In the genomic region with DNA sequence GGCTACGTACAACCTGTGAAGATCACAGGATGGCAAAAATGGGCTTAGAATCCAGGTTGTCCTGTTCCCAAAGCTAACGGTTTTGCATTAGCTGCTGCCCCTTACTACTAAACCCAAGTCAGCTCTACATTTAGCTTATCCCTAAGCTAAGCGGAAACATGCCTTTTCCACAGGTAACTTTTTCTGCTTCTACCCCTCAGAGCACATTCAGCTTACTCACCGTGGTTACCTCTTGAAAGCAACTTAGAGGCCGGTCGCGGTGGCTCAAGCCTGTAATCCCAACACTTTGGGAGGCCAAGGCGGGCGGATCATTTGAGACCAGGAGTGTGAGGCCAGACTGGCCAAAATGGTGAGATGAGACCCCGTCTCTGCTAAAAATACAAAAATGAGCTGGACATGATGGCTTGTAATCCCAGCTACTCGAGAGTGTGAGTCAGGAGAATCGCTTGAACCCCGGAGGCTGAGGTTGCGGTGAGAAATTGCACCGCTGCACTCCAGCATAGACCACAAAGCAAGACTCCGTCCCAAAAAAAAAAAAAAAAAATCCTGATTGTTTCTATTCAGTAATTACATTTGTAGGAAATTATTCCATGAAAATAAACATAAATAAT, we compare ENCODE assay signal across 1 cellular context.
A peak's percentile ranks its signal among the peaks of the same experiment; 100 is the strongest.
TF ChIP-seq lines count a peak whose summit lies in the region.

No MANE protein-coding gene starts in this region.

TF ChIP-seq in HepG2, 621 proteins besides CTCF, POLR2A, EP300 and RAD21 (continued from another document and continues in another):
- TF ChIP-seq, protein P1, sequence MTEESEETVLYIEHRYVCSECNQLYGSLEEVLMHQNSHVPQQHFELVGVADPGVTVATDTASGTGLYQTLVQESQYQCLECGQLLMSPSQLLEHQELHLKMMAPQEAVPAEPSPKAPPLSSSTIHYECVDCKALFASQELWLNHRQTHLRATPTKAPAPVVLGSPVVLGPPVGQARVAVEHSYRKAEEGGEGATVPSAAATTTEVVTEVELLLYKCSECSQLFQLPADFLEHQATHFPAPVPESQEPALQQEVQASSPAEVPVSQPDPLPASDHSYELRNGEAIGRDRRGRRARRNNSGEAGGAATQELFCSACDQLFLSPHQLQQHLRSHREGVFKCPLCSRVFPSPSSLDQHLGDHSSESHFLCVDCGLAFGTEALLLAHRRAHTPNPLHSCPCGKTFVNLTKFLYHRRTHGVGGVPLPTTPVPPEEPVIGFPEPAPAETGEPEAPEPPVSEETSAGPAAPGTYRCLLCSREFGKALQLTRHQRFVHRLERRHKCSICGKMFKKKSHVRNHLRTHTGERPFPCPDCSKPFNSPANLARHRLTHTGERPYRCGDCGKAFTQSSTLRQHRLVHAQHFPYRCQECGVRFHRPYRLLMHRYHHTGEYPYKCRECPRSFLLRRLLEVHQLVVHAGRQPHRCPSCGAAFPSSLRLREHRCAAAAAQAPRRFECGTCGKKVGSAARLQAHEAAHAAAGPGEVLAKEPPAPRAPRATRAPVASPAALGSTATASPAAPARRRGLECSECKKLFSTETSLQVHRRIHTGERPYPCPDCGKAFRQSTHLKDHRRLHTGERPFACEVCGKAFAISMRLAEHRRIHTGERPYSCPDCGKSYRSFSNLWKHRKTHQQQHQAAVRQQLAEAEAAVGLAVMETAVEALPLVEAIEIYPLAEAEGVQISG (CRISPR knock-in tag; IDR thresholded peaks at IDR 0.05), result no peak
- TF ChIP-seq, protein P2, sequence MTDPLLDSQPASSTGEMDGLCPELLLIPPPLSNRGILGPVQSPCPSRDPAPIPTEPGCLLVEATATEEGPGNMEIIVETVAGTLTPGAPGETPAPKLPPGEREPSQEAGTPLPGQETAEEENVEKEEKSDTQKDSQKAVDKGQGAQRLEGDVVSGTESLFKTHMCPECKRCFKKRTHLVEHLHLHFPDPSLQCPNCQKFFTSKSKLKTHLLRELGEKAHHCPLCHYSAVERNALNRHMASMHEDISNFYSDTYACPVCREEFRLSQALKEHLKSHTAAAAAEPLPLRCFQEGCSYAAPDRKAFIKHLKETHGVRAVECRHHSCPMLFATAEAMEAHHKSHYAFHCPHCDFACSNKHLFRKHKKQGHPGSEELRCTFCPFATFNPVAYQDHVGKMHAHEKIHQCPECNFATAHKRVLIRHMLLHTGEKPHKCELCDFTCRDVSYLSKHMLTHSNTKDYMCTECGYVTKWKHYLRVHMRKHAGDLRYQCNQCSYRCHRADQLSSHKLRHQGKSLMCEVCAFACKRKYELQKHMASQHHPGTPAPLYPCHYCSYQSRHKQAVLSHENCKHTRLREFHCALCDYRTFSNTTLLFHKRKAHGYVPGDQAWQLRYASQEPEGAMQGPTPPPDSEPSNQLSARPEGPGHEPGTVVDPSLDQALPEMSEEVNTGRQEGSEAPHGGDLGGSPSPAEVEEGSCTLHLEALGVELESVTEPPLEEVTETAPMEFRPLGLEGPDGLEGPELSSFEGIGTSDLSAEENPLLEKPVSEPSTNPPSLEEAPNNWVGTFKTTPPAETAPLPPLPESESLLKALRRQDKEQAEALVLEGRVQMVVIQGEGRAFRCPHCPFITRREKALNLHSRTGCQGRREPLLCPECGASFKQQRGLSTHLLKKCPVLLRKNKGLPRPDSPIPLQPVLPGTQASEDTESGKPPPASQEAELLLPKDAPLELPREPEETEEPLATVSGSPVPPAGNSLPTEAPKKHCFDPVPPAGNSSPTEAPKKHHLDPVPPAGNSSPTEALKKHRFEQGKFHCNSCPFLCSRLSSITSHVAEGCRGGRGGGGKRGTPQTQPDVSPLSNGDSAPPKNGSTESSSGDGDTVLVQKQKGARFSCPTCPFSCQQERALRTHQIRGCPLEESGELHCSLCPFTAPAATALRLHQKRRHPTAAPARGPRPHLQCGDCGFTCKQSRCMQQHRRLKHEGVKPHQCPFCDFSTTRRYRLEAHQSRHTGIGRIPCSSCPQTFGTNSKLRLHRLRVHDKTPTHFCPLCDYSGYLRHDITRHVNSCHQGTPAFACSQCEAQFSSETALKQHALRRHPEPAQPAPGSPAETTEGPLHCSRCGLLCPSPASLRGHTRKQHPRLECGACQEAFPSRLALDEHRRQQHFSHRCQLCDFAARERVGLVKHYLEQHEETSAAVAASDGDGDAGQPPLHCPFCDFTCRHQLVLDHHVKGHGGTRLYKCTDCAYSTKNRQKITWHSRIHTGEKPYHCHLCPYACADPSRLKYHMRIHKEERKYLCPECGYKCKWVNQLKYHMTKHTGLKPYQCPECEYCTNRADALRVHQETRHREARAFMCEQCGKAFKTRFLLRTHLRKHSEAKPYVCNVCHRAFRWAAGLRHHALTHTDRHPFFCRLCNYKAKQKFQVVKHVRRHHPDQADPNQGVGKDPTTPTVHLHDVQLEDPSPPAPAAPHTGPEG (CRISPR knock-in tag; IDR thresholded peaks at IDR 0.05), result no peak
- no peak for TF ChIP-seq ATAD3A (CRISPR knock-in tag; IDR thresholded peaks at IDR 0.05)
- no peak for TF ChIP-seq SMARCE1 (IDR thresholded peaks at IDR 0.05; ENCODE audit: borderline replicate concordance)
- TF ChIP-seq, protein P3, sequence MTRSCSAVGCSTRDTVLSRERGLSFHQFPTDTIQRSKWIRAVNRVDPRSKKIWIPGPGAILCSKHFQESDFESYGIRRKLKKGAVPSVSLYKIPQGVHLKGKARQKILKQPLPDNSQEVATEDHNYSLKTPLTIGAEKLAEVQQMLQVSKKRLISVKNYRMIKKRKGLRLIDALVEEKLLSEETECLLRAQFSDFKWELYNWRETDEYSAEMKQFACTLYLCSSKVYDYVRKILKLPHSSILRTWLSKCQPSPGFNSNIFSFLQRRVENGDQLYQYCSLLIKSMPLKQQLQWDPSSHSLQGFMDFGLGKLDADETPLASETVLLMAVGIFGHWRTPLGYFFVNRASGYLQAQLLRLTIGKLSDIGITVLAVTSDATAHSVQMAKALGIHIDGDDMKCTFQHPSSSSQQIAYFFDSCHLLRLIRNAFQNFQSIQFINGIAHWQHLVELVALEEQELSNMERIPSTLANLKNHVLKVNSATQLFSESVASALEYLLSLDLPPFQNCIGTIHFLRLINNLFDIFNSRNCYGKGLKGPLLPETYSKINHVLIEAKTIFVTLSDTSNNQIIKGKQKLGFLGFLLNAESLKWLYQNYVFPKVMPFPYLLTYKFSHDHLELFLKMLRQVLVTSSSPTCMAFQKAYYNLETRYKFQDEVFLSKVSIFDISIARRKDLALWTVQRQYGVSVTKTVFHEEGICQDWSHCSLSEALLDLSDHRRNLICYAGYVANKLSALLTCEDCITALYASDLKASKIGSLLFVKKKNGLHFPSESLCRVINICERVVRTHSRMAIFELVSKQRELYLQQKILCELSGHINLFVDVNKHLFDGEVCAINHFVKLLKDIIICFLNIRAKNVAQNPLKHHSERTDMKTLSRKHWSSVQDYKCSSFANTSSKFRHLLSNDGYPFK (CRISPR knock-in tag; IDR thresholded peaks at IDR 0.05; ENCODE audit: borderline replicate concordance), result no peak
- TF ChIP-seq, protein P4, sequence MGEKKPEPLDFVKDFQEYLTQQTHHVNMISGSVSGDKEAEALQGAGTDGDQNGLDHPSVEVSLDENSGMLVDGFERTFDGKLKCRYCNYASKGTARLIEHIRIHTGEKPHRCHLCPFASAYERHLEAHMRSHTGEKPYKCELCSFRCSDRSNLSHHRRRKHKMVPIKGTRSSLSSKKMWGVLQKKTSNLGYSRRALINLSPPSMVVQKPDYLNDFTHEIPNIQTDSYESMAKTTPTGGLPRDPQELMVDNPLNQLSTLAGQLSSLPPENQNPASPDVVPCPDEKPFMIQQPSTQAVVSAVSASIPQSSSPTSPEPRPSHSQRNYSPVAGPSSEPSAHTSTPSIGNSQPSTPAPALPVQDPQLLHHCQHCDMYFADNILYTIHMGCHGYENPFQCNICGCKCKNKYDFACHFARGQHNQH (CRISPR knock-in tag; IDR thresholded peaks at IDR 0.05), result 0 out of 2 replicates have a peak, but pooled peaks have one; percentile 3
- no peak for TF ChIP-seq FOXA3 (CRISPR knock-in tag; IDR thresholded peaks at IDR 0.05)
- no peak for TF ChIP-seq PAWR (CRISPR knock-in tag; IDR thresholded peaks at IDR 0.05; ENCODE audit: borderline replicate concordance)
- TF ChIP-seq ETV6 (CRISPR knock-in tag; conservative IDR thresholded peaks at IDR 0.05), result no peak
- no peak for TF ChIP-seq HOXA3 (CRISPR knock-in tag; IDR thresholded peaks at IDR 0.05)
- TF ChIP-seq TEAD3 (CRISPR knock-in tag; optimal IDR thresholded peaks at IDR 0.05; ENCODE audit: borderline replicate concordance), result peak; percentile 6
- peak; percentile 54; the same call in 1 of the 2 replicates for TF ChIP-seq MAFG (CRISPR knock-in tag; IDR thresholded peaks at IDR 0.05)
- TF ChIP-seq, protein P5, sequence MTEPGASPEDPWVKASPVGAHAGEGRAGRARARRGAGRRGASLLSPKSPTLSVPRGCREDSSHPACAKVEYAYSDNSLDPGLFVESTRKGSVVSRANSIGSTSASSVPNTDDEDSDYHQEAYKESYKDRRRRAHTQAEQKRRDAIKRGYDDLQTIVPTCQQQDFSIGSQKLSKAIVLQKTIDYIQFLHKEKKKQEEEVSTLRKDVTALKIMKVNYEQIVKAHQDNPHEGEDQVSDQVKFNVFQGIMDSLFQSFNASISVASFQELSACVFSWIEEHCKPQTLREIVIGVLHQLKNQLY (CRISPR knock-in tag; IDR thresholded peaks at IDR 0.05), result no peak
- TF ChIP-seq, protein P6, sequence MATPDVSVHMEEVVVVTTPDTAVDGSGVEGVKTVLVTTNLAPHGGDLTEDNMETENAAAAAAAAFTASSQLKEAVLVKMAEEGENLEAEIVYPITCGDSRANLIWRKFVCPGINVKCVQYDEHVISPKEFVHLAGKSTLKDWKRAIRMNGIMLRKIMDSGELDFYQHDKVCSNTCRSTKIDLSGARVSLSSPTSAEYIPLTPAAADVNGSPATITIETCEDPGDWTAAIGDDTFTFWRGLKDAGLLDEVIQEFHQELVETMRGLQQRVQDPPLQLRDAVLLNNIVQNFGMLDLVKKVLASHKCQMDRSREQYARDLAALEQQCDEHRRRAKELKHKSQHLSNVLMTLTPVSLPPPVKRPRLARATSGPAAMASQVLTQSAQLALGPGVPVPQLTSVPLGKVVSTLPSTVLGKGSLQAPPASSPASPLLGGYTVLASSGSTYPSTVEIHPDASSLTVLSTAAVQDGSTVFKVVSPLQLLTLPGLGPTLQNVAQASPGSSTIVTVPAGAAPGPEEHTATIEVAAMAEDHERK (CRISPR knock-in tag; IDR thresholded peaks at IDR 0.05; ENCODE audit: low read depth), result no peak
- TF ChIP-seq, protein P7, sequence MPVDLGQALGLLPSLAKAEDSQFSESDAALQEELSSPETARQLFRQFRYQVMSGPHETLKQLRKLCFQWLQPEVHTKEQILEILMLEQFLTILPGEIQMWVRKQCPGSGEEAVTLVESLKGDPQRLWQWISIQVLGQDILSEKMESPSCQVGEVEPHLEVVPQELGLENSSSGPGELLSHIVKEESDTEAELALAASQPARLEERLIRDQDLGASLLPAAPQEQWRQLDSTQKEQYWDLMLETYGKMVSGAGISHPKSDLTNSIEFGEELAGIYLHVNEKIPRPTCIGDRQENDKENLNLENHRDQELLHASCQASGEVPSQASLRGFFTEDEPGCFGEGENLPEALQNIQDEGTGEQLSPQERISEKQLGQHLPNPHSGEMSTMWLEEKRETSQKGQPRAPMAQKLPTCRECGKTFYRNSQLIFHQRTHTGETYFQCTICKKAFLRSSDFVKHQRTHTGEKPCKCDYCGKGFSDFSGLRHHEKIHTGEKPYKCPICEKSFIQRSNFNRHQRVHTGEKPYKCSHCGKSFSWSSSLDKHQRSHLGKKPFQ (CRISPR knock-in tag; IDR thresholded peaks at IDR 0.05; ENCODE audit: insufficient replicate concordance), result no peak
- no peak for TF ChIP-seq RFX5 (IDR thresholded peaks at IDR 0.05; ENCODE audit: low read depth, low read length)
- TF ChIP-seq, protein P8, sequence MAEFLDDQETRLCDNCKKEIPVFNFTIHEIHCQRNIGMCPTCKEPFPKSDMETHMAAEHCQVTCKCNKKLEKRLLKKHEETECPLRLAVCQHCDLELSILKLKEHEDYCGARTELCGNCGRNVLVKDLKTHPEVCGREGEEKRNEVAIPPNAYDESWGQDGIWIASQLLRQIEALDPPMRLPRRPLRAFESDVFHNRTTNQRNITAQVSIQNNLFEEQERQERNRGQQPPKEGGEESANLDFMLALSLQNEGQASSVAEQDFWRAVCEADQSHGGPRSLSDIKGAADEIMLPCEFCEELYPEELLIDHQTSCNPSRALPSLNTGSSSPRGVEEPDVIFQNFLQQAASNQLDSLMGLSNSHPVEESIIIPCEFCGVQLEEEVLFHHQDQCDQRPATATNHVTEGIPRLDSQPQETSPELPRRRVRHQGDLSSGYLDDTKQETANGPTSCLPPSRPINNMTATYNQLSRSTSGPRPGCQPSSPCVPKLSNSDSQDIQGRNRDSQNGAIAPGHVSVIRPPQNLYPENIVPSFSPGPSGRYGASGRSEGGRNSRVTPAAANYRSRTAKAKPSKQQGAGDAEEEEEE (CRISPR knock-in tag; IDR thresholded peaks at IDR 0.05; ENCODE audit: borderline replicate concordance), result no peak
- no peak for TF ChIP-seq ZNF274 (CRISPR knock-in tag; IDR thresholded peaks at IDR 0.05)
- 0 out of 2 replicates have a peak, but pooled peaks have one; percentile 20 for TF ChIP-seq ZNF205 (CRISPR knock-in tag; IDR thresholded peaks at IDR 0.05)
- TF ChIP-seq, protein P9, sequence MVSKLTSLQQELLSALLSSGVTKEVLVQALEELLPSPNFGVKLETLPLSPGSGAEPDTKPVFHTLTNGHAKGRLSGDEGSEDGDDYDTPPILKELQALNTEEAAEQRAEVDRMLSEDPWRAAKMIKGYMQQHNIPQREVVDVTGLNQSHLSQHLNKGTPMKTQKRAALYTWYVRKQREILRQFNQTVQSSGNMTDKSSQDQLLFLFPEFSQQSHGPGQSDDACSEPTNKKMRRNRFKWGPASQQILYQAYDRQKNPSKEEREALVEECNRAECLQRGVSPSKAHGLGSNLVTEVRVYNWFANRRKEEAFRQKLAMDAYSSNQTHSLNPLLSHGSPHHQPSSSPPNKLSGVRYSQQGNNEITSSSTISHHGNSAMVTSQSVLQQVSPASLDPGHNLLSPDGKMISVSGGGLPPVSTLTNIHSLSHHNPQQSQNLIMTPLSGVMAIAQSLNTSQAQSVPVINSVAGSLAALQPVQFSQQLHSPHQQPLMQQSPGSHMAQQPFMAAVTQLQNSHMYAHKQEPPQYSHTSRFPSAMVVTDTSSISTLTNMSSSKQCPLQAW (CRISPR knock-in tag; IDR thresholded peaks at IDR 0.05), result peak; percentile 4; the same call in 1 of the 2 replicates
- 0 out of 2 replicates have a peak, but pooled peaks have one; percentile 11 for TF ChIP-seq CBFB (CRISPR knock-in tag; IDR thresholded peaks at IDR 0.05)
- TF ChIP-seq ZFX (CRISPR knock-in tag; IDR thresholded peaks at IDR 0.05; ENCODE audit: low read depth), result peak; percentile 0; the same call in 1 of the 2 replicates
